Comparison of ENCODE assay signal across 2 cellular contexts in genomic region chr11:59574932-59575904, GRCh38.
TF ChIP-seq lines count a peak whose summit lies in the region.

No MANE protein-coding gene starts in this region.

TF ChIP-seq in IMR-90, 13 proteins besides CTCF, POLR2A, EP300 and RAD21:
- TF ChIP-seq MAZ (IDR thresholded peaks at IDR 0.05; ENCODE audit: borderline replicate concordance, low read depth, low read length) (no peak), ELK1 (IDR thresholded peaks at IDR 0.05; ENCODE audit: borderline replicate concordance, low read depth, low read length) (no peak), SMC3 (IDR thresholded peaks at IDR 0.05; ENCODE audit: low read depth, low read length) (no peak), CHD1 (IDR thresholded peaks at IDR 0.05; ENCODE audit: low read depth, low read length) (no peak), RFX5 (IDR thresholded peaks at IDR 0.05; ENCODE audit: low read depth, low read length) (no peak), NFE2L2 (IDR thresholded peaks at IDR 0.05; ENCODE audit: low read depth, low read length) (no peak), USF2 (IDR thresholded peaks at IDR 0.05; ENCODE audit: low read depth, low read length) (no peak), MXI1 (IDR thresholded peaks at IDR 0.05; ENCODE audit: borderline replicate concordance, low read depth, low read length) (no peak), FOS (IDR thresholded peaks at IDR 0.05; ENCODE audit: low read depth, low read length) (no peak), CEBPB (IDR thresholded peaks at IDR 0.05; ENCODE audit: low read depth, low read length) (no peak), MAFK (IDR thresholded peaks at IDR 0.05; ENCODE audit: low read depth, low read length) (no peak), BHLHE40 (IDR thresholded peaks at IDR 0.05; ENCODE audit: low read depth, low read length) (no peak), RCOR1 (IDR thresholded peaks at IDR 0.05; ENCODE audit: insufficient replicate concordance, low read length) (no peak)

TF ChIP-seq in SK-N-SH, 30 proteins besides CTCF, POLR2A, EP300 and RAD21:
- TF ChIP-seq ZBTB33 (IDR thresholded peaks at IDR 0.05; ENCODE audit: borderline replicate concordance, low read depth) (no peak), FOXM1 (IDR thresholded peaks at IDR 0.05; ENCODE audit: low read depth) (no peak), GATA2 (CRISPR knock-in tag; IDR thresholded peaks at IDR 0.05) (no peak), TAF1 (IDR thresholded peaks at IDR 0.05; ENCODE audit: borderline replicate concordance, low read depth, low read length) (no peak), MEF2A (IDR thresholded peaks at IDR 0.05; ENCODE audit: borderline replicate concordance, low read depth) (no peak), JUND (IDR thresholded peaks at IDR 0.05) (no peak), REST (IDR thresholded peaks at IDR 0.05; ENCODE audit: low read depth, low read length) (no peak), NRF1 (IDR thresholded peaks at IDR 0.05; ENCODE audit: low read depth, low read length) (no peak), IRF3 (IDR thresholded peaks at IDR 0.05; ENCODE audit: low read depth, low read length) (no peak), RCOR1 (IDR thresholded peaks at IDR 0.05; ENCODE audit: low read length) (no peak), PBX3 (IDR thresholded peaks at IDR 0.05) (no peak), NFIC (IDR thresholded peaks at IDR 0.05; ENCODE audit: borderline replicate concordance) (no peak), CHD2 (IDR thresholded peaks at IDR 0.05; ENCODE audit: low read length, partially characterized antibody) (no peak), RFX5 (IDR thresholded peaks at IDR 0.05; ENCODE audit: low read length) (no peak), FOSL2 (IDR thresholded peaks at IDR 0.05; ENCODE audit: borderline replicate concordance, low read depth) (no peak), MXI1 (IDR thresholded peaks at IDR 0.05; ENCODE audit: low read depth, low read length) (no peak), SIN3A (IDR thresholded peaks at IDR 0.05; ENCODE audit: borderline replicate concordance, low read depth, low read length) (no peak), GABPA (IDR thresholded peaks at IDR 0.05; ENCODE audit: low read depth) (no peak), SMC3 (IDR thresholded peaks at IDR 0.05; ENCODE audit: low read depth, low read length) (no peak), USF2 (IDR thresholded peaks at IDR 0.05; ENCODE audit: borderline replicate concordance, low read depth, low read length) (no peak)
